In genomic region chr6:158777510-158777909, GRCh38 we compare ENCODE assay signal across 23 cellular contexts. TPM values are rescaled to one million over a fixed set of nuclear protein-coding genes. Genes with fewer than 3 reads are reported as not detected.
A peak's percentile ranks its signal among the peaks of the same experiment; 100 is the strongest.
DNase-seq lines count a peak whose midpoint lies in the region; ATAC-seq, FAIRE-seq and TF ChIP-seq lines count a peak whose summit lies in the region.
"Had no signal": no experiment of that assay in that cellular context is flagged by ENCODE, and none has a peak within 500 bp of the region (broad histone marks: within the 10 kb centered on the region; RNA-seq: fewer than 3 reads in every experiment).

No MANE protein-coding gene starts in this region.

- CTCF ChIA-PET in CD4-positive, alpha-beta memory T cell (lab: Charles Lee; ENCODE audit: partially characterized antibody), result no interaction called here

- H3T11ph ChIP-seq in H9 (ENCODE audit: low read length), result no peak overlapping the region

- no peaks in the 10 kb centered on the region for H3K23me2 ChIP-seq in H9 (ENCODE audit: insufficient read length, low read depth, low read length, poor library complexity, severe bottlenecking)

- no peaks in the 10 kb centered on the region for H3K27me3 ChIP-seq in CD4-positive, alpha-beta memory T cell (ENCODE audit: insufficient read depth, low read length)
- no peaks in the 10 kb centered on the region for H3K27me3 ChIP-seq in H9 (ENCODE audit: insufficient read depth, low read length)
- no peaks in the 10 kb centered on the region for H3K27me3 ChIP-seq in mesendoderm (ENCODE audit: insufficient read depth, low read length, poor library complexity)
- H3K27me3 ChIP-seq: esophagus muscularis mucosa had no signal

- peaks cover 28% of the 10 kb centered on the region for H3K4me1 ChIP-seq in CD4-positive, alpha-beta memory T cell (ENCODE audit: insufficient read depth, low read length)
- H3K4me1 ChIP-seq in H9 (ENCODE audit: insufficient read depth, low read length) (no peaks in the 10 kb centered on the region), mesendoderm (ENCODE audit: control insufficient read depth, low read depth, low read length) (peaks cover 19% of the 10 kb centered on the region)

- H4K8ac ChIP-seq in H9 (replicated peaks; ENCODE audit: insufficient read length, low read depth, low read length), result no peak overlapping the region
- H4K8ac ChIP-seq in mesendoderm (ENCODE audit: low read depth, low read length), result no peak overlapping the region

- H2BK12ac ChIP-seq in H9 (ENCODE audit: insufficient read length, low read depth, low read length), result no peak overlapping the region

- H3K79me1 ChIP-seq in H9 (ENCODE audit: insufficient read depth, low read depth, low read length, poor library complexity, severe bottlenecking) (peaks cover 13% of the 10 kb centered on the region), mesendoderm (ENCODE audit: low read length) (peaks cover 20% of the 10 kb centered on the region)

- H3K79me2 ChIP-seq in H9 (ENCODE audit: insufficient read depth, low read length) (no peaks in the 10 kb centered on the region), mesendoderm (ENCODE audit: control insufficient read depth, insufficient read depth, low read length) (peaks cover 22% of the 10 kb centered on the region)

- H3K4ac ChIP-seq in H9 (ENCODE audit: low read depth, low read length) (no peak overlapping the region), mesendoderm (ENCODE audit: low read depth, low read length) (no peak overlapping the region)

- H3K27me3 Mint-ChIP-seq in CD4-positive, alpha-beta memory T cell, result no peaks in the 10 kb centered on the region
- no peaks in the 10 kb centered on the region for H3K27me3 Mint-ChIP-seq in H9 (ENCODE audit: low read depth)
- H3K27me3 Mint-ChIP-seq in activated naive CD8-positive, alpha-beta T cell treated with anti-CD3 and anti-CD28 coated beads, Interleukin-2, amount 50 U/mL, for 24 hours, result no peaks in the 10 kb centered on the region
- H3K27me3 Mint-ChIP-seq in naive thymus-derived CD8-positive, alpha-beta T cell, result no peaks in the 10 kb centered on the region

- no peak for FAIRE-seq in GM12892 (lab: Jason Lieb, UNC)
- FAIRE-seq: GM19239, HepG2 had no signal

- H3K9ac ChIP-seq in H9 (ENCODE audit: extremely low read depth, insufficient read length, low read length) (no peak overlapping the region), mesendoderm (ENCODE audit: low read length) (no peak overlapping the region)

- ATAC-seq in activated naive CD8-positive, alpha-beta T cell treated with anti-CD3 and anti-CD28 coated beads, Interleukin-2, amount 50 U/mL, for 24 hours, result peak; percentile 33
- no peak for ATAC-seq in naive thymus-derived CD8-positive, alpha-beta T cell
- ATAC-seq: HepG2, SK-N-SH treated with all-trans-retinoic acid at 6 μM for 48 hours had no signal

- no peak overlapping the region for H2BK20ac ChIP-seq in H9 (ENCODE audit: low read depth, low read length, poor library complexity, severe bottlenecking)

- no peaks in the 10 kb centered on the region for H3K9me3 Mint-ChIP-seq in CD4-positive, alpha-beta memory T cell
- no peaks in the 10 kb centered on the region for H3K9me3 Mint-ChIP-seq in H9
- H3K9me3 Mint-ChIP-seq in activated naive CD8-positive, alpha-beta T cell treated with anti-CD3 and anti-CD28 coated beads, Interleukin-2, amount 50 U/mL, for 24 hours, result no peaks in the 10 kb centered on the region
- H3K9me3 Mint-ChIP-seq in naive thymus-derived CD8-positive, alpha-beta T cell, result no peaks in the 10 kb centered on the region

- H3K4me2 ChIP-seq in H9 (ENCODE audit: insufficient read depth, insufficient read length, low read length), result no peak overlapping the region
- H3K4me2 ChIP-seq in mesendoderm (ENCODE audit: low read length), result no peak overlapping the region

- H2BK5ac ChIP-seq in H9 (ENCODE audit: insufficient read length, low read length) (no peak overlapping the region), mesendoderm (ENCODE audit: low read length) (no peak overlapping the region)

- no peaks in the 10 kb centered on the region for H3K9me3 ChIP-seq in CD4-positive, alpha-beta memory T cell (ENCODE audit: control insufficient read depth in 1 of 2, low read length in 2 of 2)
- no peaks in the 10 kb centered on the region for H3K9me3 ChIP-seq in H9 (ENCODE audit: control insufficient read depth, low read depth, low read length)
- H3K9me3 ChIP-seq: esophagus muscularis mucosa, thoracic aorta had no signal

- H2AFZ ChIP-seq in H9 (ENCODE audit: low read length), result no peak overlapping the region

- H3K27ac Mint-ChIP-seq in CD4-positive, alpha-beta memory T cell, result peak overlapping the region; percentile 44 to 90 (median 80)
- peak overlapping the region in 2 of 3 experiments; percentile 56 to 74; a peak in 4 of 7 replicates for H3K27ac Mint-ChIP-seq in H9
- H3K27ac Mint-ChIP-seq in activated naive CD8-positive, alpha-beta T cell treated with anti-CD3 and anti-CD28 coated beads, Interleukin-2, amount 50 U/mL, for 24 hours, result peak overlapping the region; percentile 59
- H3K27ac Mint-ChIP-seq in naive thymus-derived CD8-positive, alpha-beta T cell, result peak overlapping the region in 8 of 10 donors; percentile 52 to 94 (median 80)

- H3K23ac ChIP-seq in H9 (ENCODE audit: insufficient read length, low read depth, low read length) (no peak overlapping the region), mesendoderm (ENCODE audit: low read length) (no peak overlapping the region)

- no peak overlapping the region for H4K5ac ChIP-seq in H9 (ENCODE audit: insufficient read length, low read depth, low read length)
- no peak overlapping the region for H4K5ac ChIP-seq in mesendoderm (ENCODE audit: low read length)

- no peak overlapping the region for H4K91ac ChIP-seq in H9 (ENCODE audit: insufficient read length, low read depth, low read length)

- H3K4me3 ChIP-seq in CD4-positive, alpha-beta memory T cell (ENCODE audit: low read length in 2 of 2), result no peak overlapping the region
- no peak overlapping the region for H3K4me3 ChIP-seq in mesendoderm (ENCODE audit: low read length)
- H3K4me3 ChIP-seq: esophagus muscularis mucosa, thoracic aorta had no signal

- no peak overlapping the region for H3K14ac ChIP-seq in H9 (ENCODE audit: insufficient read depth, low read length)

- no peak overlapping the region for H3K27ac ChIP-seq in CD4-positive, alpha-beta memory T cell (ENCODE audit: low read depth, low read length)
- no peak overlapping the region for H3K27ac ChIP-seq in H9 (ENCODE audit: insufficient read length, low read depth, low read length)
- H3K27ac ChIP-seq in mesendoderm (ENCODE audit: low read depth, low read length), result no peak overlapping the region
- H3K27ac ChIP-seq: esophagus muscularis mucosa, thoracic aorta had no signal

- H3K18ac ChIP-seq in H9 (ENCODE audit: insufficient read length, low read depth, low read length), result no peak overlapping the region
- no peak overlapping the region for H3K18ac ChIP-seq in mesendoderm (ENCODE audit: low read length)

- no peak overlapping the region for H2AK5ac ChIP-seq in H9 (ENCODE audit: insufficient read length, low read length)
- H2AK5ac ChIP-seq in mesendoderm (ENCODE audit: low read length), result no peak overlapping the region

- no peak for TF ChIP-seq CTCF in H9 (conservative IDR thresholded peaks at IDR 0.05)

- H3K4me3 Mint-ChIP-seq in CD4-positive, alpha-beta memory T cell, result no peak overlapping the region
- H3K4me3 Mint-ChIP-seq in H9, result no peak overlapping the region
- H3K4me3 Mint-ChIP-seq in activated naive CD8-positive, alpha-beta T cell treated with anti-CD3 and anti-CD28 coated beads, Interleukin-2, amount 50 U/mL, for 24 hours, result no peak overlapping the region
- no peak overlapping the region for H3K4me3 Mint-ChIP-seq in naive thymus-derived CD8-positive, alpha-beta T cell

- H3K4me1 Mint-ChIP-seq in CD4-positive, alpha-beta memory T cell, result peaks cover 35 to 73% (median 47%) of the 10 kb centered on the region in 4 donors
- H3K4me1 Mint-ChIP-seq in H9, result peaks cover 20 to 29% of the 10 kb centered on the region in 2 experiments
- H3K4me1 Mint-ChIP-seq in activated naive CD8-positive, alpha-beta T cell treated with anti-CD3 and anti-CD28 coated beads, Interleukin-2, amount 50 U/mL, for 24 hours, result peaks cover 45% of the 10 kb centered on the region
- peaks cover 28 to 57% (median 39%) of the 10 kb centered on the region in 4 donors for H3K4me1 Mint-ChIP-seq in naive thymus-derived CD8-positive, alpha-beta T cell

- H4K20me1 ChIP-seq in H9 (ENCODE audit: control insufficient read depth, insufficient read depth, insufficient read length), result no peaks in the 10 kb centered on the region

- no peak for TF ChIP-seq POLR2A in GM12892 (IDR thresholded peaks at IDR 0.05; ENCODE audit: low read depth, low read length)

- H3K36me3 ChIP-seq in CD4-positive, alpha-beta memory T cell (ENCODE audit: insufficient read depth, low read length), result peaks cover 85% of the 10 kb centered on the region
- peaks cover 11% of the 10 kb centered on the region for H3K36me3 ChIP-seq in mesendoderm (ENCODE audit: control insufficient read depth, insufficient read depth, low read length)

- peaks cover 72 to 94% of the 10 kb centered on the region in 2 donors for H3K36me3 Mint-ChIP-seq in CD4-positive, alpha-beta memory T cell
- H3K36me3 Mint-ChIP-seq in H9 (ENCODE audit: insufficient read depth in 1 of 3, low read depth in 3 of 3), result peaks cover 56 to 94% (median 88%) of the 10 kb centered on the region in 3 experiments; a peak in 6 of 7 replicates
- peaks cover 74% of the 10 kb centered on the region for H3K36me3 Mint-ChIP-seq in activated naive CD8-positive, alpha-beta T cell treated with anti-CD3 and anti-CD28 coated beads, Interleukin-2, amount 50 U/mL, for 24 hours (ENCODE audit: low read depth)
- H3K36me3 Mint-ChIP-seq in naive thymus-derived CD8-positive, alpha-beta T cell, result peaks cover 7 to 97% (median 27%) of the 10 kb centered on the region in 3 donors

- no CpG with 5 or more reads among the region's 3 CpGs for WGBS in H9 (ENCODE audit: extremely low coverage, insufficient read length, low lambda C conversion rate)
- no CpG with 5 or more reads among the region's 3 CpGs for WGBS in mesendoderm (ENCODE audit: extremely low coverage, insufficient coverage, low lambda C conversion rate)

- intact Hi-C loops in CD4-positive, alpha-beta memory T cell (cut with micrococcal nuclease), result no loop called here

- H3K56ac ChIP-seq in H9 (ENCODE audit: insufficient read length, low read depth, low read length), result no peak overlapping the region
- no peak overlapping the region for H3K56ac ChIP-seq in mesendoderm (ENCODE audit: low read length)

- H2BK120ac ChIP-seq in H9 (ENCODE audit: low read depth, low read length, poor library complexity, severe bottlenecking), result no peak overlapping the region
- no peak overlapping the region for H2BK120ac ChIP-seq in mesendoderm (ENCODE audit: low read depth, low read length)

- POLR2A ChIA-PET in CD4-positive, alpha-beta memory T cell (lab: Charles Lee; ENCODE audit: partially characterized antibody), result interaction anchor here (1.0 to 1.6 kb wide), 2 partner anchors 9 to 42 kb away, joined by 3 read pairs; partner anchors contain the start of gene EZR
- POLR2A ChIA-PET in naive thymus-derived CD8-positive, alpha-beta T cell (lab: Charles Lee), result no interaction called here

- DNase-seq in CD4-positive, alpha-beta memory T cell, result no peak
- DNase-seq in H9 (no peak), GM12892 (ENCODE audit: insufficient read length) (no peak), DMS114 treated with DMSO at 0.1 percent for 48 hours (lab: John Stamatoyannopoulos, UW; ENCODE audit: unreplicated experiment) (no peak), mesendoderm (no peak)
- no peak for DNase-seq in activated naive CD8-positive, alpha-beta T cell treated with anti-CD3 and anti-CD28 coated beads, Interleukin-2, amount 50 U/mL, for 24 hours
- DNase-seq in naive thymus-derived CD8-positive, alpha-beta T cell, result no peak
- DNase-seq: activated CD4-positive, alpha-beta T cell treated with anti-CD3 and anti-CD28 coated beads for 48 hours; central memory CD4-positive, alpha-beta T cell; H7; left colon; midbrain; NCI-H1105 treated with DMSO at 0.1 percent for 48 hours; NCI-H2107; NCI-H524; retina; RPMI8226; stimulated activated CD8-positive, alpha-beta memory T cell treated with anti-CD3 and anti-CD28 coated beads, Interleukin-4, amount 100 ng/mL, for 48 hours had no signal

- no peak overlapping the region for H2BK15ac ChIP-seq in H9 (ENCODE audit: low read depth, low read length)
- no peak overlapping the region for H2BK15ac ChIP-seq in mesendoderm (replicated peaks; ENCODE audit: low read depth)

RNA-seq across cellular contexts. Expression of gene EZR, which starts 41.7 kb away (rescaled TPM):
- 100 to 1,000 TPM; 264 to 277 TPM for total RNA-seq in CD4-positive, alpha-beta memory T cell
- polyA plus RNA-seq in CD4-positive, alpha-beta memory T cell, result 100 to 1,000 TPM; 260 to 268 TPM
- 375 and 393 TPM in 2 replicates for total RNA-seq in H9 (2021)
- total RNA-seq in naive thymus-derived CD8-positive, alpha-beta T cell, result 100 to 1,000 TPM; 202 to 212 TPM
- 100 to 1,000 TPM; 127 to 168 (median 143) TPM for polyA plus RNA-seq in naive thymus-derived CD8-positive, alpha-beta T cell
- 137 TPM for polyA plus RNA-seq in GM12892 (2012; ENCODE audit: missing spikeins)
- polyA plus RNA-seq in mesendoderm (2013, experiment 1 of 2), result 145 TPM
- polyA plus RNA-seq in mesendoderm (2013, experiment 2 of 2), result 153 TPM
